8 cellular contexts compared by ENCODE assay signal in genomic region chr12:110677206-110677911, GRCh38. TPM values are rescaled to one million over a fixed set of nuclear protein-coding genes. Genes with fewer than 3 reads are reported as not detected.
DNase-seq lines count a peak whose midpoint lies in the region; ATAC-seq lines count a peak whose summit lies in the region.

No MANE protein-coding gene starts in this region.

- no peaks in the 10 kb centered on the region for H3K9me2 ChIP-seq in Karpas-422 (replicated peaks; ENCODE audit: insufficient read depth, low read length)

- H3K79me2 ChIP-seq in Karpas-422 (ENCODE audit: low read length) = no peaks in the 10 kb centered on the region

- no peaks in the 10 kb centered on the region for H4K20me1 ChIP-seq in Karpas-422 (ENCODE audit: insufficient read depth, low read depth, low read length)

- H3K9ac ChIP-seq in Karpas-422 (ENCODE audit: low read length) = peak overlapping the region; percentile 14; the same call in 1 of the 2 replicates

- H3K27me3 ChIP-seq in Karpas-422 (ENCODE audit: low read length) = no peaks in the 10 kb centered on the region

- H3K4me3 ChIP-seq in Karpas-422 (ENCODE audit: low read length) = peak overlapping the region; percentile 16; the same call in 1 of the 2 replicates

- H3K9me3 ChIP-seq in Karpas-422 (ENCODE audit: low read length) = no peaks in the 10 kb centered on the region

- H3K36me3 ChIP-seq in Karpas-422 (ENCODE audit: insufficient read depth, low read length) = no peaks in the 10 kb centered on the region

- ATAC-seq in GM18498 (IDR thresholded peaks at IDR 0.05; ENCODE audit: unreplicated experiment) (peak; percentile 83), GM21619 (IDR thresholded peaks at IDR 0.05; ENCODE audit: unreplicated experiment) (peak; percentile 82)

- peaks cover 17% of the 10 kb centered on the region for H3K4me1 ChIP-seq in Karpas-422 (ENCODE audit: low read length)

- no peak overlapping the region for H2AFZ ChIP-seq in Karpas-422 (ENCODE audit: low read length)

- H3K4me2 ChIP-seq in Karpas-422 (ENCODE audit: low read depth, low read length, poor library complexity, severe bottlenecking) = peak overlapping the region; percentile 46

- peak; percentile 55 for DNase-seq in Karpas-422
- peak; percentile 64 for DNase-seq in globus pallidus (ENCODE audit: low spot score)
- DNase-seq in NCI-H1436 treated with DMSO at 0.1 percent for 48 hours (lab: John Stamatoyannopoulos, UW) = no peak
- DNase-seq in NCI-H2107 (lab: John Stamatoyannopoulos, UW) = no peak
- no peak for DNase-seq in DMS 273 (lab: John Stamatoyannopoulos, UW; ENCODE audit: unreplicated experiment)
- DNase-seq in NCI-H524 treated with DMSO at 0.1 percent for 48 hours (lab: John Stamatoyannopoulos, UW) = no peak

- H3K27ac ChIP-seq in Karpas-422 (ENCODE audit: low read length) = no peak overlapping the region

RNA-seq across cellular contexts. Expression of gene HVCN1, which starts 11.6 kb away (rescaled TPM):
- 5.1 and 11.5 TPM in 2 replicates for total RNA-seq in Karpas-422 (2014; rRNA removed; shearing (Covaris generic); ENCODE audit: low replicate concordance)

Comparison
In these comparisons a context has a peak if more than half of its experiments do, and no peak if none do; other contexts are left out.
1. DNase-seq: peak in Karpas-422 (single experiment) and globus pallidus (single experiment); none in NCI-H1436 treated with DMSO at 0.1 percent for 48 hours (single experiment), NCI-H2107 (single experiment), DMS 273 (single experiment) and NCI-H524 treated with DMSO at 0.1 percent for 48 hours (single experiment).